In the genomic region with DNA sequence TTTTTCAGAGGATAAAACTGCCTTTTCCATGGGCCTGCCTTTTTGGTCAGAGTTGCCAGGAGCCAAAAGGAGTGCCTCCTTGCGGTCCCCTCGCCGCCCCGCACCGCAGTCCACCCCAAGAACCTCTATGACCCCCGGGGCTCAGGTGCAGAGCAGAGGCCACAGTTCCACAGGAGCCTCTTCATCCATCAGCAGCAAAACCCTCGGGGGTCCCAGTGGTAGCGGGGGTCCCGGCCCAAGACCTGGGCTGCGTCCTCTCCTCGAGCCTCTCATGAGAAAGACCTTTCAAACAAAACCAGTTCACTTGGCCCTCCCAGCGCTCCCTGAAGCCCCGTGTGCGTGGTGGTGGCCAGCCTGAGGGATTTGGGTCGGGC, we compare ENCODE assay signal across 10 cellular contexts. TPM values are rescaled to one million over a fixed set of nuclear protein-coding genes. Genes with fewer than 3 reads are reported as not detected.
DNase-seq lines count a peak whose midpoint lies in the region; ATAC-seq and TF ChIP-seq lines count a peak whose summit lies in the region.
"Had no signal": no experiment of that assay in that cellular context is flagged by ENCODE, and none has a peak within 500 bp of the region (broad histone marks: within the 10 kb centered on the region; RNA-seq: fewer than 3 reads in every experiment).

No MANE protein-coding gene starts in this region.

- H3K4me1 ChIP-seq in CD4-positive, alpha-beta memory T cell (ENCODE audit: insufficient read depth, low read length), result peaks cover 31% of the 10 kb centered on the region
- H3K4me1 ChIP-seq in SJCRH30 (peaks cover 7% of the 10 kb centered on the region; the same call in 1 of the 2 replicates), parathyroid adenoma (no peaks in the 10 kb centered on the region)

- H3K9me3 Mint-ChIP-seq in CD4-positive, alpha-beta memory T cell, result peaks cover 0 to 2% (median 0%) of the 10 kb centered on the region in 8 donors

- H3K27ac ChIP-seq in CD4-positive, alpha-beta memory T cell (ENCODE audit: low read depth, low read length), result no peak overlapping the region
- H3K27ac ChIP-seq in SJCRH30 (no peak overlapping the region), parathyroid adenoma (no peak overlapping the region)

- intact Hi-C loops in CD4-positive, alpha-beta memory T cell (cut with micrococcal nuclease), result no loop called here

- no peaks in the 10 kb centered on the region for H3K79me2 ChIP-seq in parathyroid adenoma

- H3K36me3 Mint-ChIP-seq in CD4-positive, alpha-beta memory T cell, result peaks cover 3 to 6% of the 10 kb centered on the region in 2 donors

- no peak for DNase-seq in CD4-positive, alpha-beta memory T cell
- DNase-seq in SJCRH30 (no peak), epithelial cell of proximal tubule (ENCODE audit: low read depth) (no peak), UCSD-AML1 (lab: John Stamatoyannopoulos, UW; ENCODE audit: unreplicated experiment) (no peak), COR-L47 (lab: John Stamatoyannopoulos, UW) (no peak)
- DNase-seq: NCI-H2029 treated with DMSO at 0.1 percent for 48 hours had no signal

- peak overlapping the region; percentile 65 for H3K4me2 ChIP-seq in parathyroid adenoma (ENCODE audit: low read length)

- CTCF ChIA-PET in CD4-positive, alpha-beta memory T cell (lab: Charles Lee; ENCODE audit: partially characterized antibody), result interaction anchor here (1.2 to 2.9 kb wide), 4 partner anchors 9 to 161 kb away, joined by 4 to 29 read pairs (median 8); partner anchors contain the start of genes CFAP99 and ZFYVE28

- peak overlapping the region in 4 of 7 donors; percentile 42 to 61 (median 54) for H3K27ac Mint-ChIP-seq in CD4-positive, alpha-beta memory T cell

- no peaks in the 10 kb centered on the region for H3K36me3 ChIP-seq in CD4-positive, alpha-beta memory T cell (ENCODE audit: insufficient read depth, low read length)
- H3K36me3 ChIP-seq in SJCRH30, result no peaks in the 10 kb centered on the region
- H3K36me3 ChIP-seq in parathyroid adenoma (ENCODE audit: control insufficient read depth, insufficient read depth, low read length), result no peaks in the 10 kb centered on the region

- no peaks in the 10 kb centered on the region for H3K9me3 ChIP-seq in CD4-positive, alpha-beta memory T cell (ENCODE audit: control insufficient read depth in 1 of 2, low read length in 2 of 2)
- H3K9me3 ChIP-seq in SJCRH30 (replicated peaks), result no peaks in the 10 kb centered on the region
- no peaks in the 10 kb centered on the region for H3K9me3 ChIP-seq in parathyroid adenoma (ENCODE audit: control insufficient read depth, low read length)

- no peaks in the 10 kb centered on the region for H3K27me3 Mint-ChIP-seq in CD4-positive, alpha-beta memory T cell

- POLR2A ChIA-PET in CD4-positive, alpha-beta memory T cell (lab: Charles Lee; ENCODE audit: partially characterized antibody), result interaction anchor here (1.1 to 5.5 kb wide), 3 partner anchors 9 to 140 kb away, joined by 4 to 53 read pairs (median 8); partner anchors contain the start of gene MXD4

- no peak for TF ChIP-seq CTCF in epithelial cell of proximal tubule (conservative IDR thresholded peaks at IDR 0.05; ENCODE audit: low read depth, low read length)
- TF ChIP-seq CTCF in parathyroid adenoma (IDR thresholded peaks at IDR 0.05), result no peak

- peaks cover 35 to 54% (median 48%) of the 10 kb centered on the region in 4 donors for H3K4me1 Mint-ChIP-seq in CD4-positive, alpha-beta memory T cell

- H3K9ac ChIP-seq in parathyroid adenoma, result no peak overlapping the region

- no peaks in the 10 kb centered on the region for H3K27me3 ChIP-seq in CD4-positive, alpha-beta memory T cell (ENCODE audit: insufficient read depth, low read length)
- peaks cover 2% of the 10 kb centered on the region; the same call in 1 of the 2 replicates for H3K27me3 ChIP-seq in SJCRH30
- no peaks in the 10 kb centered on the region for H3K27me3 ChIP-seq in parathyroid adenoma (ENCODE audit: control insufficient read depth, insufficient read depth, low read length)

- peak overlapping the region; percentile 69 to 89 (median 77) for H3K4me3 Mint-ChIP-seq in CD4-positive, alpha-beta memory T cell

- no peak overlapping the region for H3K4me3 ChIP-seq in CD4-positive, alpha-beta memory T cell (ENCODE audit: low read length in 2 of 2)
- H3K4me3 ChIP-seq in SJCRH30, result peak overlapping the region; percentile 9; the same call in 1 of the 2 replicates
- H3K4me3 ChIP-seq in epithelial cell of proximal tubule (ENCODE audit: low read depth, low read length), result peak overlapping the region; percentile 22
- H3K4me3 ChIP-seq in parathyroid adenoma (ENCODE audit: low read depth, low read length), result no peak overlapping the region

- no peak overlapping the region for H2AFZ ChIP-seq in parathyroid adenoma

- ATAC-seq in HG03442 (IDR thresholded peaks at IDR 0.05; ENCODE audit: unreplicated experiment), result no peak
- no peak for ATAC-seq in GM19023 (IDR thresholded peaks at IDR 0.05; ENCODE audit: unreplicated experiment)

RNA-seq across cellular contexts. Expression of gene ZFYVE28, which starts 16.8 kb away (rescaled TPM):
- 10 to 100 TPM; 31.4 to 31.8 TPM for total RNA-seq in CD4-positive, alpha-beta memory T cell
- polyA plus RNA-seq in CD4-positive, alpha-beta memory T cell, result 10 to 100 TPM; 13.1 to 16.2 TPM
- 0.15 TPM in 1 of 2 replicates, not detected in the other for total RNA-seq in SJCRH30 (2014; rRNA removed; shearing (Covaris generic))
- 0.58 and 1.8 TPM in 2 replicates for total RNA-seq in epithelial cell of proximal tubule

RNA-seq across cellular contexts. Expression of gene CFAP99, which starts 17.2 kb away (rescaled TPM):
- under 1 TPM; 0.12 to 0.19 TPM for total RNA-seq in CD4-positive, alpha-beta memory T cell
- polyA plus RNA-seq in CD4-positive, alpha-beta memory T cell, result not detected
- total RNA-seq in SJCRH30 (2014; rRNA removed; shearing (Covaris generic)), result not detected in 2 replicates
- not detected in 2 replicates for total RNA-seq in epithelial cell of proximal tubule
- total RNA-seq: Right ventricle myocardium superior had no signal

Comparison
In these comparisons a context has a peak if more than half of its experiments do, and no peak if none do; other contexts are left out.
1. H3K4me3 ChIP-seq: peak in SJCRH30 (single experiment) and epithelial cell of proximal tubule (single experiment); none in CD4-positive, alpha-beta memory T cell (0 of 2) and parathyroid adenoma (single experiment).
2. RNA of gene ZFYVE28, which starts 16.8 kb away (total RNA-seq): 31.4 to 31.8 TPM in CD4-positive, alpha-beta memory T cell; 0.58 to 1.8 TPM in epithelial cell of proximal tubule and 0.15 TPM in SJCRH30; every median in the first group is over 10 times any median in the second.